In genomic region chr18:32460046-32460785, GRCh38 we compare ENCODE assay signal across 21 cellular contexts. TPM values are rescaled to one million over a fixed set of nuclear protein-coding genes. Genes with fewer than 3 reads are reported as not detected.
DNase-seq lines count a peak whose midpoint lies in the region; ATAC-seq, FAIRE-seq and TF ChIP-seq lines count a peak whose summit lies in the region.
"Had no signal": no experiment of that assay in that cellular context is flagged by ENCODE, and none has a peak within 500 bp of the region (broad histone marks: within the 10 kb centered on the region; RNA-seq: fewer than 3 reads in every experiment).

No MANE protein-coding gene starts in this region.

- peak; percentile 85 for FAIRE-seq in kidney (lab: Jason Lieb, UNC)
- FAIRE-seq: TTC549 had no signal

- no peak overlapping the region for H3K27ac Mint-ChIP-seq in type B pancreatic cell
- no peak overlapping the region for H3K27ac Mint-ChIP-seq in activated T-cell treated with anti-CD3 and anti-CD28 coated beads, Interleukin-2, amount 50 U/mL, for 24 hours
- H3K27ac Mint-ChIP-seq: activated CD8-positive, alpha-beta T cell treated with anti-CD3 and anti-CD28 coated beads, Interleukin-2, amount 10 ng/mL, durations not matched to agents 7 days and 5 days; T-cell had no signal

- H3K4me3 ChIP-seq in kidney (ENCODE audit: low read length in 2 of 2) (peak overlapping the region; percentile 13 to 54), psoas muscle (peak overlapping the region; percentile 51)
- H3K4me3 ChIP-seq: body of pancreas, colonic mucosa, right lobe of liver, uterus had no signal

- TF ChIP-seq CTCF in kidney (IDR thresholded peaks at IDR 0.05; ENCODE audit: borderline replicate concordance, extremely low read depth, insufficient read depth) (no peak), psoas muscle (IDR thresholded peaks at IDR 0.05) (no peak), type B pancreatic cell (conservative IDR thresholded peaks at IDR 0.05) (no peak)

- intact Hi-C loops in kidney (cut with DNase I) = no loop called here
- intact Hi-C loops in psoas muscle (cut with DNase I) = no loop called here

- H3K9ac ChIP-seq in kidney (ENCODE audit: low read length in 2 of 2) = peak overlapping the region in 1 of 2 donors; percentile 31
- H3K9ac ChIP-seq: KMS-11 had no signal

- peaks cover 0 to 15% of the 10 kb centered on the region in 2 donors for H3K4me1 ChIP-seq in kidney (ENCODE audit: control insufficient read depth in 1 of 2, insufficient read depth in 1 of 2, low read depth in 1 of 2, low read length in 2 of 2)
- peaks cover 27% of the 10 kb centered on the region for H3K4me1 ChIP-seq in psoas muscle
- H3K4me1 ChIP-seq: colonic mucosa, uterus had no signal

- H3K36me3 Mint-ChIP-seq in type B pancreatic cell = no peaks in the 10 kb centered on the region
- no peaks in the 10 kb centered on the region for H3K36me3 Mint-ChIP-seq in activated T-cell treated with anti-CD3 and anti-CD28 coated beads, Interleukin-2, amount 50 U/mL, for 24 hours (ENCODE audit: low read depth)
- H3K36me3 Mint-ChIP-seq: T-cell had no signal

- no peak overlapping the region for H3K4me3 Mint-ChIP-seq in type B pancreatic cell
- no peak overlapping the region for H3K4me3 Mint-ChIP-seq in activated T-cell treated with anti-CD3 and anti-CD28 coated beads, Interleukin-2, amount 50 U/mL, for 24 hours
- H3K4me3 Mint-ChIP-seq: activated CD8-positive, alpha-beta T cell treated with anti-CD3 and anti-CD28 coated beads, Interleukin-2, amount 10 ng/mL, durations not matched to agents 7 days and 5 days; T-cell had no signal

- DNase-seq in Caki2 (ENCODE audit: low read depth) (peak; percentile 53), HT-29 (ENCODE audit: low spot score) (peak; percentile 20), kidney (no peak), psoas muscle (no peak), type B pancreatic cell (ENCODE audit: extremely low spot score, unreplicated experiment) (no peak)
- no peak for DNase-seq in activated T-cell treated with anti-CD3 and anti-CD28 coated beads, Interleukin-2, amount 50 U/mL, for 24 hours
- DNase-seq: activated CD4-positive, alpha-beta T cell treated with anti-CD3 and anti-CD28 coated beads for 1 hour; activated CD8-positive, alpha-beta T cell treated with anti-CD3 and anti-CD28 coated beads, Interleukin-2, amount 10 ng/mL, durations not matched to agents 7 days and 5 days; activated gamma-delta T cell treated with Interleukin-2 at 50 U/mL for 16 hours; body of pancreas; colonic mucosa; DMS153; NCI-H187; right lobe of liver; SIG-M5; T-cell; uterus had no signal

- in situ Hi-C loops in Caki2 (cut with HindIII; ENCODE audit: low pct_unique_long_range_greater_than_20kb, low sequenced_read_pairs) = no loop called here

- H3K9me3 Mint-ChIP-seq in type B pancreatic cell = no peaks in the 10 kb centered on the region
- no peaks in the 10 kb centered on the region for H3K9me3 Mint-ChIP-seq in activated T-cell treated with anti-CD3 and anti-CD28 coated beads, Interleukin-2, amount 50 U/mL, for 24 hours
- H3K9me3 Mint-ChIP-seq: T-cell had no signal

- H3K4me1 Mint-ChIP-seq in type B pancreatic cell (ENCODE audit: unreplicated experiment) = peaks cover 12% of the 10 kb centered on the region
- no peaks in the 10 kb centered on the region for H3K4me1 Mint-ChIP-seq in activated T-cell treated with anti-CD3 and anti-CD28 coated beads, Interleukin-2, amount 50 U/mL, for 24 hours (ENCODE audit: low read depth)
- H3K4me1 Mint-ChIP-seq: T-cell had no signal

- H3K27me3 ChIP-seq in psoas muscle (ENCODE audit: insufficient read depth in 3 of 3, low read length in 2 of 3) = no peaks in the 10 kb centered on the region
- H3K27me3 ChIP-seq: body of pancreas, colonic mucosa, right lobe of liver, uterus had no signal

- H3K36me3 ChIP-seq in kidney (ENCODE audit: control insufficient read depth in 1 of 2, insufficient read depth in 2 of 2, low read length in 2 of 2) = no peaks in the 10 kb centered on the region
- no peaks in the 10 kb centered on the region for H3K36me3 ChIP-seq in psoas muscle (ENCODE audit: insufficient read depth in 1 of 2, low read depth in 1 of 2)
- H3K36me3 ChIP-seq: colonic mucosa, right lobe of liver, uterus had no signal

- H3K27me3 Mint-ChIP-seq in type B pancreatic cell = no peaks in the 10 kb centered on the region
- peaks cover 56% of the 10 kb centered on the region for H3K27me3 Mint-ChIP-seq in activated T-cell treated with anti-CD3 and anti-CD28 coated beads, Interleukin-2, amount 50 U/mL, for 24 hours

- WGBS in psoas muscle, 3 donors = 24 to 36% (median 30%) methylated on average over 4 of the region's 4 CpGs

- ATAC-seq in psoas muscle (peak; percentile 83 to 95 (median 90)), HG03432 (IDR thresholded peaks at IDR 0.05; ENCODE audit: unreplicated experiment) (no peak), GM18861 (IDR thresholded peaks at IDR 0.05; ENCODE audit: unreplicated experiment) (no peak)
- ATAC-seq: activated CD8-positive, alpha-beta T cell treated with anti-CD3 and anti-CD28 coated beads, Interleukin-2, amount 10 ng/mL, durations not matched to agents 7 days and 5 days; body of pancreas; T-cell had no signal

- H3K27ac ChIP-seq in kidney (ENCODE audit: low read depth in 2 of 2, low read length in 2 of 2) (peak overlapping the region; percentile 23 to 63), psoas muscle (peak overlapping the region; percentile 76)
- H3K27ac ChIP-seq: colonic mucosa, KMS-11, right lobe of liver, uterus had no signal

- H3K9me3 ChIP-seq in kidney (ENCODE audit: control insufficient read depth in 1 of 2, low read length in 2 of 2) = no peaks in the 10 kb centered on the region
- H3K9me3 ChIP-seq in psoas muscle = no peaks in the 10 kb centered on the region
- H3K9me3 ChIP-seq: body of pancreas, colonic mucosa, right lobe of liver, uterus had no signal

RNA-seq across cellular contexts. Expression of gene GAREM1, which starts 10.5 kb away (rescaled TPM):
- 0.41 and 2.0 TPM in 2 replicates for total RNA-seq in Caki2 (2014; rRNA removed; shearing (Covaris generic); ENCODE audit: low replicate concordance)
- total RNA-seq in HT-29 (2014; rRNA removed; shearing (Covaris generic)) = 5.0 and 5.6 TPM in 2 replicates
- total RNA-seq in kidney = 47.0 TPM
- 7.0 TPM for polyA plus RNA-seq in kidney (ENCODE audit: insufficient read depth, low read depth, low replicate concordance)
- total RNA-seq in psoas muscle = 10 to 100 TPM in 1 of 4 donors, 1 to 10 TPM in 3; 7.2 to 10.3 (median 9.5) TPM
- polyA plus RNA-seq in psoas muscle = 1 to 10 TPM; 2.3 to 3.4 (median 2.4) TPM
- 17.8 and 20.7 TPM in 2 replicates for total RNA-seq in type B pancreatic cell (ENCODE audit: low replicate concordance)
- total RNA-seq: activated CD8-positive, alpha-beta T cell treated with anti-CD3 and anti-CD28 coated beads, Interleukin-2, amount 10 ng/mL, durations not matched to agents 7 days and 5 days had no signal

Comparison
In these comparisons a context has a peak if more than half of its experiments do, and no peak if none do; other contexts are left out.
1. DNase-seq: peak in Caki2 (single experiment) and HT-29 (single experiment); none in kidney (single experiment), psoas muscle (0 of 2), type B pancreatic cell (single experiment) and activated T-cell treated with anti-CD3 and anti-CD28 coated beads, Interleukin-2, amount 50 U/mL, for 24 hours (single experiment).
2. ATAC-seq: peak in psoas muscle (4 of 4); none in HG03432 (single experiment) and GM18861 (single experiment).